1 cellular context compared by ENCODE assay signal in genomic region chr12:112939761-112940357, GRCh38.
TF ChIP-seq lines count a peak whose summit lies in the region.

No MANE protein-coding gene starts in this region.

TF ChIP-seq in GM23338, 12 proteins besides CTCF, POLR2A, EP300 and RAD21 (continued from another document):
- TF ChIP-seq, protein P1, sequence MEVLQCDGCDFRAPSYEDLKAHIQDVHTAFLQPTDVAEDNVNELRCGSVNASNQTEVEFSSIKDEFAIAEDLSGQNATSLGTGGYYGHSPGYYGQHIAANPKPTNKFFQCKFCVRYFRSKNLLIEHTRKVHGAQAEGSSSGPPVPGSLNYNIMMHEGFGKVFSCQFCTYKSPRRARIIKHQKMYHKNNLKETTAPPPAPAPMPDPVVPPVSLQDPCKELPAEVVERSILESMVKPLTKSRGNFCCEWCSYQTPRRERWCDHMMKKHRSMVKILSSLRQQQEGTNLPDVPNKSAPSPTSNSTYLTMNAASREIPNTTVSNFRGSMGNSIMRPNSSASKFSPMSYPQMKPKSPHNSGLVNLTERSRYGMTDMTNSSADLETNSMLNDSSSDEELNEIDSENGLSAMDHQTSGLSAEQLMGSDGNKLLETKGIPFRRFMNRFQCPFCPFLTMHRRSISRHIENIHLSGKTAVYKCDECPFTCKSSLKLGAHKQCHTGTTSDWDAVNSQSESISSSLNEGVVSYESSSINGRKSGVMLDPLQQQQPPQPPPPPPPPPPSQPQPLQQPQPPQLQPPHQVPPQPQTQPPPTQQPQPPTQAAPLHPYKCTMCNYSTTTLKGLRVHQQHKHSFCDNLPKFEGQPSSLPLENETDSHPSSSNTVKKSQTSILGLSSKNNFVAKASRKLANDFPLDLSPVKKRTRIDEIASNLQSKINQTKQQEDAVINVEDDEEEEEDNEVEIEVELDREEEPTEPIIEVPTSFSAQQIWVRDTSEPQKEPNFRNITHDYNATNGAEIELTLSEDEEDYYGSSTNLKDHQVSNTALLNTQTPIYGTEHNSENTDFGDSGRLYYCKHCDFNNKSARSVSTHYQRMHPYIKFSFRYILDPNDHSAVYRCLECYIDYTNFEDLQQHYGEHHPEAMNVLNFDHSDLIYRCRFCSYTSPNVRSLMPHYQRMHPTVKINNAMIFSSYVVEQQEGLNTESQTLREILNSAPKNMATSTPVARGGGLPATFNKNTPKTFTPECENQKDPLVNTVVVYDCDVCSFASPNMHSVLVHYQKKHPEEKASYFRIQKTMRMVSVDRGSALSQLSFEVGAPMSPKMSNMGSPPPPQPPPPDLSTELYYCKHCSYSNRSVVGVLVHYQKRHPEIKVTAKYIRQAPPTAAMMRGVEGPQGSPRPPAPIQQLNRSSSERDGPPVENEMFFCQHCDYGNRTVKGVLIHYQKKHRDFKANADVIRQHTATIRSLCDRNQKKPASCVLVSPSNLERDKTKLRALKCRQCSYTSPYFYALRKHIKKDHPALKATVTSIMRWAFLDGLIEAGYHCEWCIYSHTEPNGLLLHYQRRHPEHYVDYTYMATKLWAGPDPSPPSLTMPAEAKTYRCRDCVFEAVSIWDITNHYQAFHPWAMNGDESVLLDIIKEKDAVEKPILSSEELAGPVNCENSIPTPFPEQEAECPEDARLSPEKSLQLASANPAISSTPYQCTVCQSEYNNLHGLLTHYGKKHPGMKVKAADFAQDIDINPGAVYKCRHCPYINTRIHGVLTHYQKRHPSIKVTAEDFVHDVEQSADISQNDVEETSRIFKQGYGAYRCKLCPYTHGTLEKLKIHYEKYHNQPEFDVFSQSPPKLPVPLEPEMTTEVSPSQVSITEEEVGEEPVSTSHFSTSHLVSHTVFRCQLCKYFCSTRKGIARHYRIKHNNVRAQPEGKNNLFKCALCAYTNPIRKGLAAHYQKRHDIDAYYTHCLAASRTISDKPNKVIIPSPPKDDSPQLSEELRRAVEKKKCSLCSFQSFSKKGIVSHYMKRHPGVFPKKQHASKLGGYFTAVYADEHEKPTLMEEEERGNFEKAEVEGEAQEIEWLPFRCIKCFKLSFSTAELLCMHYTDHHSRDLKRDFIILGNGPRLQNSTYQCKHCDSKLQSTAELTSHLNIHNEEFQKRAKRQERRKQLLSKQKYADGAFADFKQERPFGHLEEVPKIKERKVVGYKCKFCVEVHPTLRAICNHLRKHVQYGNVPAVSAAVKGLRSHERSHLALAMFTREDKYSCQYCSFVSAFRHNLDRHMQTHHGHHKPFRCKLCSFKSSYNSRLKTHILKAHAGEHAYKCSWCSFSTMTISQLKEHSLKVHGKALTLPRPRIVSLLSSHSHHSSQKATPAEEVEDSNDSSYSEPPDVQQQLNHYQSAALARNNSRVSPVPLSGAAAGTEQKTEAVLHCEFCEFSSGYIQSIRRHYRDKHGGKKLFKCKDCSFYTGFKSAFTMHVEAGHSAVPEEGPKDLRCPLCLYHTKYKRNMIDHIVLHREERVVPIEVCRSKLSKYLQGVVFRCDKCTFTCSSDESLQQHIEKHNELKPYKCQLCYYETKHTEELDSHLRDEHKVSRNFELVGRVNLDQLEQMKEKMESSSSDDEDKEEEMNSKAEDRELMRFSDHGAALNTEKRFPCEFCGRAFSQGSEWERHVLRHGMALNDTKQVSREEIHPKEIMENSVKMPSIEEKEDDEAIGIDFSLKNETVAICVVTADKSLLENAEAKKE (CRISPR knock-in tag; IDR thresholded peaks at IDR 0.05) = no peak
- TF ChIP-seq EZH2 (IDR thresholded peaks at IDR 0.05; ENCODE audit: low read depth, unreplicated experiment) = no peak
